ENCODE assay signal across 2 cellular contexts in genomic region chr12:87150969-87151662, GRCh38.
TF ChIP-seq lines count a peak whose summit lies in the region.

No MANE protein-coding gene starts in this region.

TF ChIP-seq in A549, 52 proteins besides CTCF, POLR2A, EP300 and RAD21 (continued from another document):
- TF ChIP-seq, protein P1, sequence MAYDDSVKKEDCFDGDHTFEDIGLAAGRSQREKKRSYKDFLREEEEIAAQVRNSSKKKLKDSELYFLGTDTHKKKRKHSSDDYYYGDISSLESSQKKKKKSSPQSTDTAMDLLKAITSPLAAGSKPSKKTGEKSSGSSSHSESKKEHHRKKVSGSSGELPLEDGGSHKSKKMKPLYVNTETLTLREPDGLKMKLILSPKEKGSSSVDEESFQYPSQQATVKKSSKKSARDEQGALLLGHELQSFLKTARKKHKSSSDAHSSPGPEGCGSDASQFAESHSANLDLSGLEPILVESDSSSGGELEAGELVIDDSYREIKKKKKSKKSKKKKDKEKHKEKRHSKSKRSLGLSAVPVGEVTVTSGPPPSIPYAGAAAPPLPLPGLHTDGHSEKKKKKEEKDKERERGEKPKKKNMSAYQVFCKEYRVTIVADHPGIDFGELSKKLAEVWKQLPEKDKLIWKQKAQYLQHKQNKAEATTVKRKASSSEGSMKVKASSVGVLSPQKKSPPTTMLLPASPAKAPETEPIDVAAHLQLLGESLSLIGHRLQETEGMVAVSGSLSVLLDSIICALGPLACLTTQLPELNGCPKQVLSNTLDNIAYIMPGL (CRISPR knock-in tag; IDR thresholded peaks at IDR 0.05; ENCODE audit: borderline replicate concordance), result no peak
- TF ChIP-seq RNF2 (IDR thresholded peaks at IDR 0.05; ENCODE audit: borderline replicate concordance, low read depth) (no peak), MYC (IDR thresholded peaks at IDR 0.05; ENCODE audit: borderline replicate concordance, low read length) (no peak), TFCP2L1 (CRISPR knock-in tag; IDR thresholded peaks at IDR 0.05) (no peak), MAFK (IDR thresholded peaks at IDR 0.05; ENCODE audit: partially characterized antibody) (peak; percentile 37), NFE2L2 (conservative IDR thresholded peaks at IDR 0.05; ENCODE audit: low read length) (no peak), REST (IDR thresholded peaks at IDR 0.05) (no peak)

TF ChIP-seq in GM12878, 131 proteins besides CTCF, POLR2A, EP300 and RAD21 (continued from another document):
- TF ChIP-seq CEBPZ (IDR thresholded peaks at IDR 0.05; ENCODE audit: low read depth, low read length) (no peak), DPF2 (IDR thresholded peaks at IDR 0.05) (0 out of 2 replicates have a peak, but pooled peaks have one; percentile 49), POU2F2 (IDR thresholded peaks at IDR 0.05; ENCODE audit: borderline replicate concordance, low read depth, low read length) (peak; percentile 50; the same call in 1 of the 3 replicates), MEF2B (IDR thresholded peaks at IDR 0.05; ENCODE audit: partially characterized antibody, poor library complexity, severe bottlenecking) (peak; percentile 34), GATAD2B (conservative IDR thresholded peaks at IDR 0.05; ENCODE audit: low read depth) (0 out of 2 replicates have a peak, but pooled peaks have one; percentile 51)
- TF ChIP-seq, protein P2, sequence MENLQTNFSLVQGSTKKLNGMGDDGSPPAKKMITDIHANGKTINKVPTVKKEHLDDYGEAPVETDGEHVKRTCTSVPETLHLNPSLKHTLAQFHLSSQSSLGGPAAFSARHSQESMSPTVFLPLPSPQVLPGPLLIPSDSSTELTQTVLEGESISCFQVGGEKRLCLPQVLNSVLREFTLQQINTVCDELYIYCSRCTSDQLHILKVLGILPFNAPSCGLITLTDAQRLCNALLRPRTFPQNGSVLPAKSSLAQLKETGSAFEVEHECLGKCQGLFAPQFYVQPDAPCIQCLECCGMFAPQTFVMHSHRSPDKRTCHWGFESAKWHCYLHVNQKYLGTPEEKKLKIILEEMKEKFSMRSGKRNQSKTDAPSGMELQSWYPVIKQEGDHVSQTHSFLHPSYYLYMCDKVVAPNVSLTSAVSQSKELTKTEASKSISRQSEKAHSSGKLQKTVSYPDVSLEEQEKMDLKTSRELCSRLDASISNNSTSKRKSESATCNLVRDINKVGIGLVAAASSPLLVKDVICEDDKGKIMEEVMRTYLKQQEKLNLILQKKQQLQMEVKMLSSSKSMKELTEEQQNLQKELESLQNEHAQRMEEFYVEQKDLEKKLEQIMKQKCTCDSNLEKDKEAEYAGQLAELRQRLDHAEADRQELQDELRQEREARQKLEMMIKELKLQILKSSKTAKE (IDR thresholded peaks at IDR 0.05; ENCODE audit: low read depth, poor library complexity, severe bottlenecking), result peak; percentile 66
- TF ChIP-seq, protein P3, sequence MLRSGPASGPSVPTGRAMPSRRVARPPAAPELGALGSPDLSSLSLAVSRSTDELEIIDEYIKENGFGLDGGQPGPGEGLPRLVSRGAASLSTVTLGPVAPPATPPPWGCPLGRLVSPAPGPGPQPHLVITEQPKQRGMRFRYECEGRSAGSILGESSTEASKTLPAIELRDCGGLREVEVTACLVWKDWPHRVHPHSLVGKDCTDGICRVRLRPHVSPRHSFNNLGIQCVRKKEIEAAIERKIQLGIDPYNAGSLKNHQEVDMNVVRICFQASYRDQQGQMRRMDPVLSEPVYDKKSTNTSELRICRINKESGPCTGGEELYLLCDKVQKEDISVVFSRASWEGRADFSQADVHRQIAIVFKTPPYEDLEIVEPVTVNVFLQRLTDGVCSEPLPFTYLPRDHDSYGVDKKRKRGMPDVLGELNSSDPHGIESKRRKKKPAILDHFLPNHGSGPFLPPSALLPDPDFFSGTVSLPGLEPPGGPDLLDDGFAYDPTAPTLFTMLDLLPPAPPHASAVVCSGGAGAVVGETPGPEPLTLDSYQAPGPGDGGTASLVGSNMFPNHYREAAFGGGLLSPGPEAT (IDR thresholded peaks at IDR 0.05; ENCODE audit: low read depth), result peak; percentile 71; the same call in 1 of the 2 replicates
